In the genomic region with DNA sequence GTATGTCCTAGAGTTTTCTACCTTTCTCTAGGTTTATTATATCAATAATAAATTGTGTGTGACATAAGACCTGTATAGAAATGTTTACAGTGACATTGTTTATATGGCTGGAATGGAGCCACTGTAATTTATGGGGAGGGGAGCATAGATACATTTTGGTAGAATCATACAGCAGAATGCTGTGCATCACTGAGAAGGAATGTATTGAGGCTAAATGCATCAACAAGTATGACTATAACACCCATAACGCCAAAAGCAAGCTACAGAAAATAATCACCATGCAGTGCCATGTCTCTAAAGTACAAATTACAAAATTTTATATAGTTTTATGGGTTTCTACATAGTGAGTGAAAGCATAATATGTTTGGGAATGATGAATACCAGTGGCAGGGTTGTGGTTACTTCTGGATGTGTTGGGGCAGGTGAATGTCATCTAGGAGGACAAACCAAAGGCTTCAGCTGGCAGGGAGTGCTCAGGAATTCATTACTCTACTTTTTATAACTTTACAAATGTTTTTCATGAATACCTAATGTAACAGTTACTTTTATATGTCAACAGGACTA, we compare ENCODE assay signal across 15 cellular contexts.
A peak's percentile ranks its signal among the peaks of the same experiment; 100 is the strongest.
DNase-seq lines count a peak whose midpoint lies in the region; ATAC-seq and TF ChIP-seq lines count a peak whose summit lies in the region.
"Had no signal": no experiment of that assay in that cellular context is flagged by ENCODE, and none has a peak within 500 bp of the region (broad histone marks: within the 10 kb centered on the region; RNA-seq: fewer than 3 reads in every experiment).

No MANE protein-coding gene starts in this region.

- CTCF ChIA-PET in IMR-90 (lab: Yijun Ruan, JAX), result interaction anchor here (0.6 kb wide), 1 partner anchor 34 kb away, joined by 3 read pairs; no protein-coding TSS in a partner anchor

- no peak for TF ChIP-seq POLR2A in IMR-90 (IDR thresholded peaks at IDR 0.05; ENCODE audit: low read depth, low read length)
- TF ChIP-seq POLR2A in thyroid gland (IDR thresholded peaks at IDR 0.05), result no peak

- TF ChIP-seq RAD21 in IMR-90 (IDR thresholded peaks at IDR 0.05; ENCODE audit: low read length), result no peak

- H3K56ac ChIP-seq in IMR-90 (ENCODE audit: extremely low read depth, insufficient read depth, low read length), result no peak overlapping the region

- H3K4me3 ChIP-seq in IMR-90 (ENCODE audit: insufficient read depth, low read depth, low read length), result no peak overlapping the region
- H3K4me3 ChIP-seq in epithelial cell of esophagus (ENCODE audit: low read length), result no peak overlapping the region
- no peak overlapping the region for H3K4me3 ChIP-seq in thyroid gland (replicated peaks in 1 of 3)
- H3K4me3 ChIP-seq: GM12878, GM23248, HAP-1 had no signal

- H2AK5ac ChIP-seq in IMR-90 (ENCODE audit: low read depth, low read length), result no peak overlapping the region

- H4K91ac ChIP-seq in IMR-90 (ENCODE audit: insufficient read depth, low read depth, low read length), result no peak overlapping the region

- intact Hi-C loops in IMR-90 (cut with micrococcal nuclease) (no loop called here), thyroid gland (cut with DNase I) (no loop called here)

- in situ Hi-C loops in IMR-90 (cut with MboI; ENCODE audit: low sequenced_read_pairs), result no loop called here

- H3K14ac ChIP-seq in IMR-90 (replicated peaks; ENCODE audit: low read depth, low read length), result no peak overlapping the region

- no peaks in the 10 kb centered on the region for H3K36me3 ChIP-seq in IMR-90 (ENCODE audit: control insufficient read depth, insufficient read depth, low read length)
- H3K36me3 ChIP-seq in thyroid gland, result no peaks in the 10 kb centered on the region
- H3K36me3 ChIP-seq: HAP-1 had no signal

- dilution Hi-C loops in IMR-90 (cut with HindIII; ENCODE audit: low sequenced_read_pairs, unreplicated experiment), result no loop called here

- H3K18ac ChIP-seq in IMR-90 (ENCODE audit: low read depth, low read length), result no peak overlapping the region

- no peak overlapping the region for H4K5ac ChIP-seq in IMR-90 (ENCODE audit: low read depth, low read length)

- H4K8ac ChIP-seq in IMR-90 (ENCODE audit: low read depth in 2 of 2, low read length in 2 of 2), result no peak overlapping the region

- no peaks in the 10 kb centered on the region for H4K20me1 ChIP-seq in IMR-90 (ENCODE audit: insufficient read depth, low read length)

- no peak overlapping the region for H2AFZ ChIP-seq in IMR-90 (replicated peaks; ENCODE audit: low read length, poor library complexity)
- H2AFZ ChIP-seq: GM23248 had no signal

- no peak overlapping the region for H2BK20ac ChIP-seq in IMR-90 (ENCODE audit: low read depth, low read length)

- H3K4me2 ChIP-seq in IMR-90 (ENCODE audit: low read depth, low read length), result no peak overlapping the region

- H3K27me3 ChIP-seq in IMR-90 (ENCODE audit: control insufficient read depth, insufficient read depth, low read length) (no peaks in the 10 kb centered on the region), thyroid gland (no peaks in the 10 kb centered on the region)

- H3K27ac ChIP-seq in IMR-90 (ENCODE audit: insufficient read depth, low read length) (no peak overlapping the region), thyroid gland (no peak overlapping the region)
- H3K27ac ChIP-seq: C4-2B, GM23248 had no signal

- WGBS in IMR-90 (ENCODE audit: extremely low coverage in 2 of 2, insufficient read length in 1 of 2), 2 experiments, result no CpG with 5 or more reads among the region's 1 CpG
- WGBS in thyroid gland, 2 donors, result 67% methylated on average over 1 of the region's 1 CpG

- no peak overlapping the region for H3K23ac ChIP-seq in IMR-90 (ENCODE audit: low read depth, low read length)

- H3K79me1 ChIP-seq in IMR-90 (ENCODE audit: low read depth in 1 of 2, low read length in 2 of 2), result no peaks in the 10 kb centered on the region

- no peak overlapping the region for H3K9ac ChIP-seq in IMR-90 (ENCODE audit: low read depth, low read length)
- H3K9ac ChIP-seq: GM23248 had no signal

- H3K4me1 ChIP-seq in IMR-90 (ENCODE audit: control insufficient read depth, insufficient read depth, low read length) (no peaks in the 10 kb centered on the region), thyroid gland (no peaks in the 10 kb centered on the region)
- H3K4me1 ChIP-seq: HAP-1 had no signal

- no peaks in the 10 kb centered on the region for H3K9me1 ChIP-seq in IMR-90 (ENCODE audit: insufficient read depth, low read length)

- ATAC-seq in IMR-90 (ENCODE audit: low read depth) (peak; percentile 82), omental fat pad (ENCODE audit: low FRiP score) (no peak)
- ATAC-seq: GM12878 had no signal

- no peak overlapping the region for H2BK5ac ChIP-seq in IMR-90 (ENCODE audit: low read depth, low read length, poor library complexity, severe bottlenecking)

- no peak overlapping the region for H2AK9ac ChIP-seq in IMR-90 (replicated peaks; ENCODE audit: low read depth, low read length, poor library complexity)

- no peak overlapping the region for H3K4ac ChIP-seq in IMR-90 (ENCODE audit: low read depth, low read length)

- TF ChIP-seq CTCF in IMR-90 (conservative IDR thresholded peaks at IDR 0.05; ENCODE audit: low read depth, low read length), result no peak
- no peak for TF ChIP-seq CTCF in epithelial cell of esophagus (IDR thresholded peaks at IDR 0.05; ENCODE audit: insufficient read depth, low read depth, low read length, missing control alignments)
- no peak for TF ChIP-seq CTCF in thyroid gland (IDR thresholded peaks at IDR 0.05)
- no peak for TF ChIP-seq CTCF in omental fat pad (IDR thresholded peaks at IDR 0.05)

- no peaks in the 10 kb centered on the region for H3K9me3 ChIP-seq in IMR-90 (ENCODE audit: control insufficient read depth, insufficient read depth, low read length)
- no peaks in the 10 kb centered on the region for H3K9me3 ChIP-seq in thyroid gland
- H3K9me3 ChIP-seq: HAP-1 had no signal

- POLR2A ChIA-PET in IMR-90 (lab: Charles Lee; ENCODE audit: unreplicated experiment), result no interaction called here

- BruUV-seq in IMR-90 (replicated peaks; lab: Mats Ljungman, UMichigan), result no TSS peak

- H2BK15ac ChIP-seq in IMR-90 (ENCODE audit: low read depth, low read length), result no peak overlapping the region

- peak; percentile 26 for DNase-seq in EH (ENCODE audit: low read depth)
- peak; percentile 7 for DNase-seq in IMR-90
- peak; percentile 1 for DNase-seq in epithelial cell of esophagus (ENCODE audit: low read depth)
- no peak for DNase-seq in thyroid gland
- no peak for DNase-seq in omental fat pad (ENCODE audit: low spot score)
- no peak for DNase-seq in 8988T
- DNase-seq: ACHN; AML-193; CD4-positive, alpha-beta T cell; DMS153; DMS79; GM23248 had no signal

- no peak overlapping the region for H2BK120ac ChIP-seq in IMR-90 (ENCODE audit: low read depth, low read length)

TF ChIP-seq in IMR-90, 13 proteins besides CTCF, POLR2A, EP300 and RAD21:
- TF ChIP-seq, protein P1, sequence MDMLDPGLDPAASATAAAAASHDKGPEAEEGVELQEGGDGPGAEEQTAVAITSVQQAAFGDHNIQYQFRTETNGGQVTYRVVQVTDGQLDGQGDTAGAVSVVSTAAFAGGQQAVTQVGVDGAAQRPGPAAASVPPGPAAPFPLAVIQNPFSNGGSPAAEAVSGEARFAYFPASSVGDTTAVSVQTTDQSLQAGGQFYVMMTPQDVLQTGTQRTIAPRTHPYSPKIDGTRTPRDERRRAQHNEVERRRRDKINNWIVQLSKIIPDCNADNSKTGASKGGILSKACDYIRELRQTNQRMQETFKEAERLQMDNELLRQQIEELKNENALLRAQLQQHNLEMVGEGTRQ (IDR thresholded peaks at IDR 0.05; ENCODE audit: low read depth, low read length), result no peak
- TF ChIP-seq CHD1 (IDR thresholded peaks at IDR 0.05; ENCODE audit: low read depth, low read length) (no peak), MXI1 (IDR thresholded peaks at IDR 0.05; ENCODE audit: borderline replicate concordance, low read depth, low read length) (no peak), RFX5 (IDR thresholded peaks at IDR 0.05; ENCODE audit: low read depth, low read length) (no peak)

Comparison
In these comparisons a context has a peak if more than half of its experiments do, and no peak if none do; other contexts are left out.
1. DNase-seq: peak in EH (single experiment), IMR-90 (single experiment) and epithelial cell of esophagus (single experiment); none in thyroid gland (0 of 2), omental fat pad (single experiment) and 8988T (single experiment).